In the genomic region with DNA sequence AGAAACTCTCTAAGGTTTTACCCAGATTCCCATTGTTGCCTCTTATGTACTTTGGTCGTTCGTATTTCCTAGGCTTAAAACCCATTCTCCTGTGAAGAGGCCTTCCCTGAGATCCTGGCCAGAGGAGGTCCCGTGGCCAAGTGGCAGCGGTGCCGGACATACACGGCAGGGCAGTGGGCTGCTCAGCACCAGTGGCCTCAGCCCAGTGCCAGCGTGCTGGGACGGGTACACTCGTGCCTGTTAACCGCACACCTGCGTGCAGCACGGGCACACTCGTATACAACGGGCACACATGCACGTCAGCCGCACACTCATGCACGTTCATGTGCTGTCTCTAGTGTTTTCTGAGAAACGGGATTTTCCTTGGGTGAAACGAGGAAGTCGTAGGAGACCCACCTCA, we compare ENCODE assay signal across 25 cellular contexts.
"Had no signal": no experiment of that assay in that cellular context is flagged by ENCODE, and none has a peak within 500 bp of the region (broad histone marks: within the 10 kb centered on the region; RNA-seq: fewer than 3 reads in every experiment).

No MANE protein-coding gene starts in this region.

- H3K9me3 Mint-ChIP-seq: activated CD4-positive, alpha-beta T cell treated with anti-CD3 and anti-CD28 coated beads, Interleukin-2, amount 10 ng/mL, durations not matched to agents 7 days and 5 days; activated CD8-positive, alpha-beta T cell treated with anti-CD3 and anti-CD28 coated beads for 36 hours; activated T-cell treated with anti-CD3 and anti-CD28 coated beads, Interleukin-2, amount 50 U/mL, for 4 hours; activated T-helper 17 cell treated with anti-CD3 and anti-CD28 coated beads, Interleukin-2, amount 50 U/mL, for 72 hours; WTC11 had no signal

- H3K27me3 ChIP-seq: esophagus squamous epithelium, spleen, suprapubic skin, tibial nerve had no signal

- H3K4me3 ChIP-seq: esophagus squamous epithelium, lung, mucosa of descending colon, psoas muscle, spleen, suprapubic skin, tibial nerve had no signal

- H3K9me3 ChIP-seq: esophagus squamous epithelium, mucosa of descending colon, psoas muscle, spleen, suprapubic skin, tibial nerve had no signal

- H3K27ac ChIP-seq: epithelial cell of prostate, esophagus squamous epithelium, parathyroid adenoma, psoas muscle, spleen, tibial nerve had no signal

- H3K27ac Mint-ChIP-seq: activated CD8-positive, alpha-beta T cell treated with anti-CD3 and anti-CD28 coated beads for 36 hours; activated T-helper 17 cell treated with anti-CD3 and anti-CD28 coated beads, Interleukin-2, amount 50 U/mL, for 72 hours; WTC11 had no signal

- H2AFZ ChIP-seq: parathyroid adenoma had no signal

- H3K27me3 Mint-ChIP-seq: activated CD4-positive, alpha-beta T cell treated with anti-CD3 and anti-CD28 coated beads, Interleukin-2, amount 10 ng/mL, durations not matched to agents 7 days and 5 days; activated CD8-positive, alpha-beta T cell treated with anti-CD3 and anti-CD28 coated beads for 36 hours; activated T-helper 17 cell treated with anti-CD3 and anti-CD28 coated beads, Interleukin-2, amount 50 U/mL, for 72 hours had no signal

- H3K4me3 Mint-ChIP-seq: activated CD4-positive, alpha-beta T cell treated with anti-CD3 and anti-CD28 coated beads, Interleukin-2, amount 10 ng/mL, durations not matched to agents 7 days and 5 days; activated CD8-positive, alpha-beta T cell treated with anti-CD3 and anti-CD28 coated beads for 36 hours; activated T-cell treated with anti-CD3 and anti-CD28 coated beads, Interleukin-2, amount 50 U/mL, for 4 hours; activated T-helper 17 cell treated with anti-CD3 and anti-CD28 coated beads, Interleukin-2, amount 50 U/mL, for 72 hours; WTC11 had no signal

- ATAC-seq: activated CD8-positive, alpha-beta T cell treated with anti-CD3 and anti-CD28 coated beads for 36 hours; activated T-cell treated with anti-CD3 and anti-CD28 coated beads, Interleukin-2, amount 50 U/mL, for 4 hours; activated T-helper 17 cell treated with anti-CD3 and anti-CD28 coated beads, Interleukin-2, amount 50 U/mL, for 72 hours; left lobe of liver; mucosa of descending colon; psoas muscle; WTC11 had no signal

- DNase-seq: activated CD4-positive, alpha-beta T cell treated with anti-CD3 and anti-CD28 coated beads for 1 hour; activated CD4-positive, alpha-beta T cell treated with anti-CD3 and anti-CD28 coated beads, Interleukin-2, amount 10 ng/mL, durations not matched to agents 7 days and 5 days; activated CD8-positive, alpha-beta T cell treated with anti-CD3 and anti-CD28 coated beads for 36 hours; activated gamma-delta T cell treated with Interleukin-2 at 50 U/mL for 16 hours; activated naive CD4-positive, alpha-beta T cell treated with anti-CD3 and anti-CD28 coated beads, Interleukin-2, amount 50 U/mL, for 16 hours; activated T-cell treated with anti-CD3 and anti-CD28 coated beads, Interleukin-2, amount 50 U/mL, for 4 hours; amniotic stem cell; dermis blood vessel endothelial cell; effector CD8-positive, alpha-beta T cell; esophagus squamous epithelium; foreskin melanocyte; kidney glomerular epithelial cell; mucosa of descending colon; psoas muscle; spleen; stimulated activated naive CD4-positive, alpha-beta T cell; T-helper 2 cell had no signal

- H3K4me1 ChIP-seq: parathyroid adenoma had no signal
